In the genomic region with DNA sequence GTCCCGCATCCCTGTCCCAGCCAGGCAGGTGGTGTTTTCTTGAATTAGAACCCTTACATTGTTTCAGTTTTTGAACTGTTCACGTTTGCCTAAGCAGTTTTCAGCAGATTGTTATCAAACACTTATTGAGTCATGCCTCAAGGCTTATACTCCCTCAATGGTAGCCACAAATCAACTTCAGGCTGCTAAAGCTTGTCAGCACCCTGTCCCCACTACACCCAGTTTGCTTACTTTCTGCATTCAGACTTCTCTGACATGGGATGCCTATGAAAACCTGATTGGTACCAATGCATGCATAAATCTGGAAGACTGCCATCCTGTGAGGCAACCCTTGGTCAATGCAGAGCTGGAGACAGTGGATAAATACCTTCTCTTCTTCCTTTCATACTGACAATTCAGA, we compare ENCODE assay signal across 17 cellular contexts.
DNase-seq lines count a peak whose midpoint lies in the region; ATAC-seq, FAIRE-seq and TF ChIP-seq lines count a peak whose summit lies in the region.
"Had no signal": no experiment of that assay in that cellular context is flagged by ENCODE, and none has a peak within 500 bp of the region (broad histone marks: within the 10 kb centered on the region; RNA-seq: fewer than 3 reads in every experiment).

No MANE protein-coding gene starts in this region.

- no peak overlapping the region for H2AFZ ChIP-seq in mesenchymal stem cell (ENCODE audit: low read depth, low read length)
- H2AFZ ChIP-seq: hepatocyte had no signal

- no peaks in the 10 kb centered on the region for H3K4me1 ChIP-seq in mesenchymal stem cell (ENCODE audit: control insufficient read depth, insufficient read depth, low read depth, low read length)
- H3K4me1 ChIP-seq: BLaER1 treated with 17β-estradiol and CSF1 and Interleukin-3, amounts not matched to agents 10 nM and 100 nM; left lung; testis had no signal

- WGBS in mesenchymal stem cell, result 49% methylated on average over 2 of the region's 2 CpGs

- H2BK5ac ChIP-seq in mesenchymal stem cell (ENCODE audit: low read depth, low read length, poor library complexity, severe bottlenecking), result no peak overlapping the region

- H2BK15ac ChIP-seq in mesenchymal stem cell (ENCODE audit: low read depth, poor library complexity, severe bottlenecking), result no peak overlapping the region

- no peak overlapping the region for H3K14ac ChIP-seq in mesenchymal stem cell (ENCODE audit: low read length in 2 of 2)

- H2AK5ac ChIP-seq in mesenchymal stem cell (ENCODE audit: low read length, severe bottlenecking), result no peak overlapping the region

- H3K18ac ChIP-seq in mesenchymal stem cell (ENCODE audit: low read depth in 1 of 2, low read length in 2 of 2), result no peak overlapping the region

- DNase-seq in DMS79 treated with DMSO at 0.1 percent for 48 hours (lab: John Stamatoyannopoulos, UW) (peak; percentile 87), NCI-H345 treated with DMSO at 0.1 percent for 48 hours (lab: John Stamatoyannopoulos, UW; ENCODE audit: unreplicated experiment) (peak; percentile 22), bronchial epithelial cell (ENCODE audit: low read depth) (peak; percentile 21), mesenchymal stem cell (peak; percentile 57), kidney glomerular epithelial cell (lab: John Stamatoyannopoulos, UW) (no peak), NCI-H1436 treated with DMSO at 0.1 percent for 48 hours (lab: John Stamatoyannopoulos, UW) (no peak), Ammon's horn (ENCODE audit: low spot score) (no peak)
- DNase-seq: activated naive CD4-positive, alpha-beta T cell; left lung; naive B cell; NCI-H2171; testis had no signal

- H3K27ac ChIP-seq in mesenchymal stem cell (ENCODE audit: low read length, poor library complexity, severe bottlenecking), result no peak overlapping the region
- H3K27ac ChIP-seq: BLaER1 treated with 17β-estradiol and CSF1 and Interleukin-3, amounts not matched to agents 10 nM and 100 nM; hepatocyte; left lung; testis; VCaP had no signal

- no peaks in the 10 kb centered on the region for H3K9me3 ChIP-seq in mesenchymal stem cell (ENCODE audit: control insufficient read depth, low read length)
- H3K9me3 ChIP-seq: left lung, testis had no signal

- H2BK12ac ChIP-seq in mesenchymal stem cell (ENCODE audit: low read length in 2 of 2), result no peak overlapping the region

- H3K36me3 ChIP-seq in bronchial epithelial cell (ENCODE audit: control insufficient read depth, insufficient read depth, low read length), result no peaks in the 10 kb centered on the region
- no peaks in the 10 kb centered on the region for H3K36me3 ChIP-seq in mesenchymal stem cell (ENCODE audit: control insufficient read depth in 1 of 2, insufficient read depth in 2 of 2, low read depth in 1 of 2, low read length in 2 of 2)
- H3K36me3 ChIP-seq: BLaER1 treated with 17β-estradiol and CSF1 and Interleukin-3, amounts not matched to agents 10 nM and 100 nM; left lung had no signal

- no peak overlapping the region for H3K4me2 ChIP-seq in mesenchymal stem cell (ENCODE audit: low read length, poor library complexity, severe bottlenecking)
- H3K4me2 ChIP-seq: BLaER1 treated with 17β-estradiol and CSF1 and Interleukin-3, amounts not matched to agents 10 nM and 100 nM; hepatocyte had no signal

- no peak for TF ChIP-seq CTCF in bronchial epithelial cell (IDR thresholded peaks at IDR 0.05; ENCODE audit: insufficient read depth, low read length, severe bottlenecking)

- no peak overlapping the region for H2BK120ac ChIP-seq in mesenchymal stem cell (ENCODE audit: low read depth, low read length)

- H4K91ac ChIP-seq in mesenchymal stem cell (ENCODE audit: low read length), result no peak overlapping the region

- ATAC-seq in HG03432 (IDR thresholded peaks at IDR 0.05; ENCODE audit: unreplicated experiment), result no peak
- ATAC-seq: left lung had no signal

- no peaks in the 10 kb centered on the region for H3K27me3 ChIP-seq in bronchial epithelial cell (ENCODE audit: control insufficient read depth, insufficient read depth, low read length)
- no peaks in the 10 kb centered on the region for H3K27me3 ChIP-seq in mesenchymal stem cell (ENCODE audit: control insufficient read depth in 1 of 2, insufficient read depth in 1 of 2, low read length in 2 of 2)
- H3K27me3 ChIP-seq: BLaER1 treated with 17β-estradiol and CSF1 and Interleukin-3, amounts not matched to agents 10 nM and 100 nM; hepatocyte; left lung; testis had no signal

- H3K79me1 ChIP-seq in mesenchymal stem cell (replicated peaks; ENCODE audit: low read length, poor library complexity, severe bottlenecking), result no peaks in the 10 kb centered on the region

- no peak overlapping the region for H3K9ac ChIP-seq in mesenchymal stem cell (ENCODE audit: low read length)
- H3K9ac ChIP-seq: BLaER1 treated with 17β-estradiol and CSF1 and Interleukin-3, amounts not matched to agents 10 nM and 100 nM had no signal

- H3K4ac ChIP-seq in mesenchymal stem cell (ENCODE audit: low read depth in 1 of 2, low read length in 2 of 2), result no peak overlapping the region

- peak; percentile 76 for FAIRE-seq in bronchial epithelial cell (lab: Jason Lieb, UNC)
- FAIRE-seq: endometrium had no signal

- no peak overlapping the region for H3K4me3 ChIP-seq in bronchial epithelial cell (ENCODE audit: low read depth, low read length)
- no peak overlapping the region for H3K4me3 ChIP-seq in mesenchymal stem cell (ENCODE audit: insufficient read depth in 1 of 2, low read depth in 1 of 2, low read length in 2 of 2)
- H3K4me3 ChIP-seq: BLaER1 treated with 17β-estradiol and CSF1 and Interleukin-3, amounts not matched to agents 10 nM and 100 nM; hepatocyte; left lung; testis had no signal

- no peak overlapping the region for H3K23ac ChIP-seq in mesenchymal stem cell (ENCODE audit: low read length in 2 of 2)

- H4K8ac ChIP-seq in mesenchymal stem cell (ENCODE audit: low read length), result no peak overlapping the region

Comparison
In these comparisons a context has a peak if more than half of its experiments do, and no peak if none do; other contexts are left out.
1. DNase-seq: peak in DMS79 treated with DMSO at 0.1 percent for 48 hours (single experiment), NCI-H345 treated with DMSO at 0.1 percent for 48 hours (single experiment), bronchial epithelial cell (single experiment) and mesenchymal stem cell (single experiment); none in kidney glomerular epithelial cell (single experiment), NCI-H1436 treated with DMSO at 0.1 percent for 48 hours (single experiment) and Ammon's horn (single experiment).